Comparison of ENCODE assay signal across 19 cellular contexts in the genomic region with DNA sequence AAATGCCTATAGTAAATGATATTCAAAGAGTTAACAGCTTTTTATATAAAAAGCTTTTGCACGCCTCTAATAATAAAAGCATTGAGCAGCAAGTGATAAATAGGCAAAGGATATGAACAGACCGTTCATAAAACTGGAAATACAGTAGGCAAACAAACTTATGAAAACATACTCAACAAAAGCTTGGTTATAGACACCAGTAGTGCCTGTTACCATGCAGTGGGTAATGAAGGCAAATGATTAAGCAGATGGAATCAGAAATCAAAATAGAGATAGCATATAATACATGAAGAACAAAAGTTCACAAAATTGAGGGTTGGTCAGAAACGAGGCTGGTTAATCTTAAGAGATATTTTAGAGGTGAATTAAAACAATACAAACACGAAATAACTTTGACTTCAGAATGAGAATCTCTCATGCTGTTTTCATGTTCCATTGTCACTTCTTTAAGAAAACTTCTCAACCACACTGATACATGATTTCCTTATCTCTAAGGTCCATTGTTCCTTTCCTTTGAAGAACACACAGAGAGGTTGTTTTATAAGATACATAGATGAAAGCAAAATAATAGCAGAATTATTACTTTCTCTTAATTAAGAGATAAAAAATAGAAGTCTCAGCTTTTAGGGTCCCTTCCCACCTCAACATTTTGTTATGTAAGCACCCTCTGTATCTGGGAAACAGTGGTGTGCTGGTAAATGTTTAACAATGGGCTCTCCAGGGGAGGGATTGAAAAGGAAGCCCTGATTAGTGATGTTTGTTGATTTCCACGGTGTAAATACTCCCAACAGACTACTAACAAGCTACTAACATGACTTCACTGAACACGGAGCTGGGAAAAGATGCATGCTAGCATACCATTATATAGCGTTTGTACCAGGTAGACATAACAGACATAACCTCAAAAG. TPM values are rescaled to one million over a fixed set of nuclear protein-coding genes. Genes with fewer than 3 reads are reported as not detected.
DNase-seq lines count a peak whose midpoint lies in the region; ATAC-seq, FAIRE-seq and TF ChIP-seq lines count a peak whose summit lies in the region.
"Had no signal": no experiment of that assay in that cellular context is flagged by ENCODE, and none has a peak within 500 bp of the region (broad histone marks: within the 10 kb centered on the region; RNA-seq: fewer than 3 reads in every experiment).

No MANE protein-coding gene starts in this region.

- H3K4me3 ChIP-seq in pancreas: no peak overlapping the region
- H3K4me3 ChIP-seq in lower lobe of right lung: no peak overlapping the region
- H3K4me3 ChIP-seq: breast epithelium, left lung, sigmoid colon, upper lobe of right lung had no signal

- peaks cover 0 to 5% (median 0%) of the 10 kb centered on the region in 3 donors for H3K4me1 ChIP-seq in pancreas
- no peaks in the 10 kb centered on the region for H3K4me1 ChIP-seq in lower lobe of right lung
- H3K4me1 ChIP-seq: breast epithelium, left lung, sigmoid colon, upper lobe of right lung had no signal

- peaks cover 27 to 51% of the 10 kb centered on the region in 2 donors for H3K36me3 Mint-ChIP-seq in activated T-cell treated with anti-CD3 and anti-CD28 coated beads, Interleukin-2, amount 50 U/mL, for 72 hours (ENCODE audit: insufficient read depth in 2 of 2)
- peaks cover 4% of the 10 kb centered on the region for H3K36me3 Mint-ChIP-seq in T-helper 17 cell (ENCODE audit: low read depth)
- H3K36me3 Mint-ChIP-seq in effector memory CD8-positive, alpha-beta T cell (ENCODE audit: insufficient read depth): peaks cover 69% of the 10 kb centered on the region
- H3K36me3 Mint-ChIP-seq: CD14-positive monocyte had no signal

- H3K27ac Mint-ChIP-seq in activated T-cell treated with anti-CD3 and anti-CD28 coated beads, Interleukin-2, amount 50 U/mL, for 72 hours: peak overlapping the region; percentile 98
- peak overlapping the region; percentile 91 for H3K27ac Mint-ChIP-seq in T-helper 17 cell
- peak overlapping the region; percentile 31 to 93 for H3K27ac Mint-ChIP-seq in effector memory CD8-positive, alpha-beta T cell
- H3K27ac Mint-ChIP-seq: CD14-positive monocyte; dendritic cell treated with granulocyte-macrophage colony-stimulating factor and Interleukin-4, amounts not matched to agents 40 ng/mL and 50 ng/mL, for 4 days had no signal

- H3K27me3 ChIP-seq in pancreas: no peaks in the 10 kb centered on the region
- H3K27me3 ChIP-seq in lower lobe of right lung (ENCODE audit: low read depth): no peaks in the 10 kb centered on the region
- H3K27me3 ChIP-seq: breast epithelium, left lung, sigmoid colon, upper lobe of right lung had no signal

- 28% methylated on average over 7 of the region's 7 CpGs for WGBS in pancreas, 2 donors

- H3K27ac ChIP-seq in pancreas (peak overlapping the region in 2 of 4 donors; percentile 8 to 31), lower lobe of right lung (no peak overlapping the region)
- H3K27ac ChIP-seq: breast epithelium, left lung, RWPE1, sigmoid colon, upper lobe of right lung had no signal

- peak overlapping the region; percentile 12 to 79 for H3K4me3 Mint-ChIP-seq in activated T-cell treated with anti-CD3 and anti-CD28 coated beads, Interleukin-2, amount 50 U/mL, for 72 hours
- H3K4me3 Mint-ChIP-seq in T-helper 17 cell: peak overlapping the region; percentile 68
- peak overlapping the region; percentile 68 to 96 for H3K4me3 Mint-ChIP-seq in effector memory CD8-positive, alpha-beta T cell
- H3K4me3 Mint-ChIP-seq: CD14-positive monocyte; dendritic cell treated with granulocyte-macrophage colony-stimulating factor and Interleukin-4, amounts not matched to agents 40 ng/mL and 50 ng/mL, for 4 days had no signal

- no peak for DNase-seq in activated T-cell treated with anti-CD3 and anti-CD28 coated beads, Interleukin-2, amount 50 U/mL, for 72 hours
- DNase-seq in activated T-cell treated with anti-CD3 and anti-CD28 coated beads, Interleukin-2, amount 50 U/mL, for 48 hours: no peak
- DNase-seq in T-helper 17 cell: no peak
- DNase-seq in effector memory CD8-positive, alpha-beta T cell: no peak
- no peak for DNase-seq in pancreas
- DNase-seq in lower lobe of right lung: no peak
- no peak for DNase-seq in amniotic stem cell (lab: John Stamatoyannopoulos, UW)
- DNase-seq in stimulated activated naive CD4-positive, alpha-beta T cell (lab: John Stamatoyannopoulos, UW): no peak
- DNase-seq: DND-41, erythroblast, H7, left lung, NCI-H1694 treated with DMSO at 0.1 percent for 48 hours, sigmoid colon, upper lobe of right lung had no signal

- no peaks in the 10 kb centered on the region for H3K27me3 Mint-ChIP-seq in activated T-cell treated with anti-CD3 and anti-CD28 coated beads, Interleukin-2, amount 50 U/mL, for 72 hours (ENCODE audit: low read depth)
- H3K27me3 Mint-ChIP-seq in T-helper 17 cell: no peaks in the 10 kb centered on the region
- H3K27me3 Mint-ChIP-seq in effector memory CD8-positive, alpha-beta T cell: no peaks in the 10 kb centered on the region
- H3K27me3 Mint-ChIP-seq: dendritic cell treated with granulocyte-macrophage colony-stimulating factor and Interleukin-4, amounts not matched to agents 40 ng/mL and 50 ng/mL, for 4 days had no signal

- TF ChIP-seq CTCF in pancreas (IDR thresholded peaks at IDR 0.05): no peak
- no peak for TF ChIP-seq CTCF in lower lobe of right lung (IDR thresholded peaks at IDR 0.05)

- peaks cover 94% of the 10 kb centered on the region for H3K4me1 Mint-ChIP-seq in activated T-cell treated with anti-CD3 and anti-CD28 coated beads, Interleukin-2, amount 50 U/mL, for 72 hours (ENCODE audit: low read depth)
- peaks cover 75% of the 10 kb centered on the region for H3K4me1 Mint-ChIP-seq in T-helper 17 cell
- peaks cover 72 to 91% of the 10 kb centered on the region in 2 donors for H3K4me1 Mint-ChIP-seq in effector memory CD8-positive, alpha-beta T cell (ENCODE audit: low read depth in 2 of 2)
- H3K4me1 Mint-ChIP-seq: CD14-positive monocyte had no signal

- no peak for FAIRE-seq in pancreas (lab: Jason Lieb, UNC)

- H3K36me3 ChIP-seq in pancreas (no peaks in the 10 kb centered on the region), lower lobe of right lung (no peaks in the 10 kb centered on the region)
- H3K36me3 ChIP-seq: breast epithelium, left lung, sigmoid colon, upper lobe of right lung had no signal

- no peaks in the 10 kb centered on the region for H3K9me3 ChIP-seq in T-helper 17 cell (ENCODE audit: control insufficient read depth, low read length, poor library complexity, severe bottlenecking)
- H3K9me3 ChIP-seq in pancreas: no peaks in the 10 kb centered on the region
- no peaks in the 10 kb centered on the region for H3K9me3 ChIP-seq in lower lobe of right lung
- H3K9me3 ChIP-seq: breast epithelium, left lung, sigmoid colon, upper lobe of right lung had no signal

- intact Hi-C loops in pancreas (cut with DNase I): no loop called here
- intact Hi-C loops in lower lobe of right lung (cut with DNase I): no loop called here

- no peak for ATAC-seq in activated T-cell treated with anti-CD3 and anti-CD28 coated beads, Interleukin-2, amount 50 U/mL, for 72 hours (replicated peaks in 1 of 2)
- no peak for ATAC-seq in T-helper 17 cell
- no peak for ATAC-seq in effector memory CD8-positive, alpha-beta T cell (replicated peaks)
- peak in 3 of 4 donors; percentile 51 to 73 (median 54) for ATAC-seq in pancreas
- no peak for ATAC-seq in lower lobe of right lung
- ATAC-seq: left lung had no signal

- no peaks in the 10 kb centered on the region for H3K9me3 Mint-ChIP-seq in activated T-cell treated with anti-CD3 and anti-CD28 coated beads, Interleukin-2, amount 50 U/mL, for 72 hours
- H3K9me3 Mint-ChIP-seq in effector memory CD8-positive, alpha-beta T cell: no peaks in the 10 kb centered on the region
- H3K9me3 Mint-ChIP-seq: dendritic cell treated with granulocyte-macrophage colony-stimulating factor and Interleukin-4, amounts not matched to agents 40 ng/mL and 50 ng/mL, for 4 days had no signal

RNA-seq across cellular contexts. Expression of a gene that starts 12.6 kb away (rescaled TPM):
- total RNA-seq in activated T-cell treated with anti-CD3 and anti-CD28 coated beads, Interleukin-2, amount 50 U/mL, for 72 hours: 100 to 1,000 TPM; 173 to 183 TPM
- total RNA-seq in T-helper 17 cell (100 to 1,000 TPM; 121 to 138 TPM), pancreas (1 to 10 TPM in 4 of 6 donors, under 1 TPM in 2; 0.60 to 4.3 (median 1.5) TPM), lower lobe of right lung (2.3 TPM)
- 1 to 10 TPM in 1 of 2 donors, under 1 TPM in 1; 0.76 to 4.7 TPM for polyA plus RNA-seq in pancreas

Comparison
In these comparisons a context has a peak if more than half of its experiments do, and no peak if none do; other contexts are left out.
1. ATAC-seq: peak in pancreas (3 of 4); none in activated T-cell treated with anti-CD3 and anti-CD28 coated beads, Interleukin-2, amount 50 U/mL, for 72 hours (0 of 2), T-helper 17 cell (single experiment), effector memory CD8-positive, alpha-beta T cell (single experiment) and lower lobe of right lung (0 of 2).
2. RNA of a gene that starts 12.6 kb away (total RNA-seq): 173 to 183 TPM in activated T-cell treated with anti-CD3 and anti-CD28 coated beads, Interleukin-2, amount 50 U/mL, for 72 hours and 121 to 138 TPM in T-helper 17 cell; 2.3 TPM in lower lobe of right lung (single experiment) and 0.60 to 4.3 TPM in pancreas; every median in the first group is over 10 times any median in the second.
3. Peak in every context shown above with its lines, with median percentiles within 50 percentile points of each other: H3K27ac Mint-ChIP-seq and H3K4me3 Mint-ChIP-seq.